ENCODE assay signal across 25 cellular contexts in the genomic region with DNA sequence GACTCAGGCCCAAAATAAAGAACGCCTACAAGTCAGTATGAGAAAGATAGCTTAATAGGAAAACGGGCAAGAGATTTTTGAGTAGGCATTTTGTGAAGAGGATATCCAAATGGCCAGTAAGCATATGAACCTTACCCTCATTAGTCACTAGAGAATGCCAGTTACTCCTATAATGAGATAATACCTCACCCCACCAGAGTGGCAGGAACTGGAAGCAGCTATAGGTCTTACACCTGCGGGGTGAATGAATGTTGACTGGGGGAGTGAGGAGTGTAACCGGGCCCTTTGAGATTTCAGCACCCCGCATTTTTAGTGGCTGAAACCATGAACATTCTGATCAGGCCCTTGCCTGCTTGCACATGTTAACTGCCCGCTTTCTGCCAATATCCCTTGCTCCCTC.
"Had no signal": no experiment of that assay in that cellular context is flagged by ENCODE, and none has a peak within 500 bp of the region (broad histone marks: within the 10 kb centered on the region; RNA-seq: fewer than 3 reads in every experiment).

No MANE protein-coding gene starts in this region.

- H3K27ac Mint-ChIP-seq: activated B cell treated with CpG ODN at 0.5 μM for 24 hours; activated CD4-positive, alpha-beta memory T cell treated with anti-CD3 and anti-CD28 coated beads for 36 hours; activated CD4-positive, alpha-beta T cell treated with anti-CD3 and anti-CD28 coated beads, Interleukin-2, amount 10 ng/mL, durations not matched to agents 24 days and 14 days; activated naive CD4-positive, alpha-beta T cell treated with anti-CD3 and anti-CD28 coated beads for 36 hours; brain; T-helper 17 cell had no signal

- H3K36me3 Mint-ChIP-seq: activated CD4-positive, alpha-beta memory T cell treated with anti-CD3 and anti-CD28 coated beads for 36 hours; activated naive CD8-positive, alpha-beta T cell had no signal

- ATAC-seq: activated T-cell treated with anti-CD3 and anti-CD28 coated beads, Interleukin-2, amount 50 U/mL, for 4 hours; T-helper 17 cell had no signal

- H3K4me1 Mint-ChIP-seq: brain had no signal

- H3K4me3 ChIP-seq: cardiac muscle cell had no signal

- H3K36me3 ChIP-seq: cardiac muscle cell had no signal

- H3K9me3 Mint-ChIP-seq: activated CD4-positive, alpha-beta memory T cell treated with anti-CD3 and anti-CD28 coated beads for 36 hours; activated naive CD4-positive, alpha-beta T cell treated with anti-CD3 and anti-CD28 coated beads for 36 hours; activated T-cell treated with anti-CD3 and anti-CD28 coated beads, Interleukin-2, amount 50 U/mL, for 4 hours had no signal

- H3K27me3 Mint-ChIP-seq: brain had no signal

- DNase-seq: activated B cell treated with CpG ODN at 0.5 μM for 24 hours; activated CD4-positive, alpha-beta memory T cell treated with anti-CD3 and anti-CD28 coated beads for 36 hours; activated CD4-positive, alpha-beta T cell treated with anti-CD3 and anti-CD28 coated beads for 1 hour; activated CD4-positive, alpha-beta T cell treated with anti-CD3 and anti-CD28 coated beads, Interleukin-2, amount 10 ng/mL, durations not matched to agents 24 days and 14 days; activated CD8-positive, alpha-beta memory T cell treated with anti-CD3 and anti-CD28 coated beads for 24 hours; activated gamma-delta T cell; activated naive CD4-positive, alpha-beta T cell treated with anti-CD3 and anti-CD28 coated beads for 36 hours; activated T-cell treated with anti-CD3 and anti-CD28 coated beads, Interleukin-2, amount 50 U/mL, for 4 hours; amygdala; Karpas-422; NCI-H1105 treated with DMSO at 0.1 percent for 48 hours; NCI-H1436 treated with DMSO at 0.1 percent for 48 hours; NCI-H187 treated with DMSO at 0.1 percent for 48 hours; NCI-H2081 treated with DMSO at 0.1 percent for 48 hours; NCI-H2171; NCI-H2227 treated with DMSO at 0.1 percent for 48 hours; NCI-H526; NCI-H774; NK-92 treated with Interleukin-12 subunit alpha and Interleukin-12 subunit beta, amount 100 ng/mL, for 24 hours; SHP77 treated with DMSO at 0.1 percent for 48 hours; T-helper 17 cell; T1000 had no signal

- H3K27ac ChIP-seq: cardiac muscle cell had no signal

- H3K27me3 ChIP-seq: cardiac muscle cell had no signal

- H3K4me3 Mint-ChIP-seq: activated B cell treated with CpG ODN at 0.5 μM for 24 hours; activated CD4-positive, alpha-beta memory T cell treated with anti-CD3 and anti-CD28 coated beads for 36 hours; activated CD4-positive, alpha-beta T cell treated with anti-CD3 and anti-CD28 coated beads, Interleukin-2, amount 10 ng/mL, durations not matched to agents 24 days and 14 days; activated naive CD4-positive, alpha-beta T cell treated with anti-CD3 and anti-CD28 coated beads for 36 hours; activated naive CD8-positive, alpha-beta T cell; activated T-cell treated with anti-CD3 and anti-CD28 coated beads, Interleukin-2, amount 50 U/mL, for 4 hours; brain; T-helper 17 cell had no signal
